ENCODE assay signal across 12 cellular contexts in genomic region chr22:36469094-36469710, GRCh38. TPM values are rescaled to one million over a fixed set of nuclear protein-coding genes. Genes with fewer than 3 reads are reported as not detected.
A peak's percentile ranks its signal among the peaks of the same experiment; 100 is the strongest.
DNase-seq lines count a peak whose midpoint lies in the region; FAIRE-seq and TF ChIP-seq lines count a peak whose summit lies in the region.
"Had no signal": no experiment of that assay in that cellular context is flagged by ENCODE, and none has a peak within 500 bp of the region (broad histone marks: within the 10 kb centered on the region; RNA-seq: fewer than 3 reads in every experiment).

No MANE protein-coding gene starts in this region.

- H3K9ac ChIP-seq in H1 (replicated peaks in 1 of 4; ENCODE audit: extremely low read depth in 1 of 4, low read depth in 3 of 4, low read length in 3 of 4), result no peak overlapping the region; a peak in 1 of 7 replicates

- peaks cover 0 to 3% (median 0%) of the 10 kb centered on the region in 4 experiments; a peak in 1 of 8 replicates for H3K36me3 ChIP-seq in H1 (ENCODE audit: control insufficient read depth in 2 of 4, insufficient read depth in 4 of 4, low read length in 3 of 4)
- H3K36me3 ChIP-seq in muscle layer of duodenum (ENCODE audit: control insufficient read depth in 1 of 2, insufficient read depth in 2 of 2, low read length in 2 of 2), result peaks cover 21 to 33% of the 10 kb centered on the region in 2 donors
- peaks cover 8% of the 10 kb centered on the region for H3K36me3 ChIP-seq in CD4-positive, alpha-beta memory T cell (ENCODE audit: insufficient read depth, low read length)

- no peak overlapping the region for H3K14ac ChIP-seq in H1 (ENCODE audit: insufficient read length)

- 0 out of 2 replicates have a peak overlapping the region, but pooled peaks have one; percentile 17 for H2BK12ac ChIP-seq in H1 (ENCODE audit: low read depth, low read length)

- FAIRE-seq in H1 (lab: Jason Lieb, UNC), result no peak
- FAIRE-seq in urothelium cell line (lab: Jason Lieb, UNC), result peak; percentile 55

- POLR2A ChIA-PET in activated CD4-positive, alpha-beta T cell treated with anti-CD3 and anti-CD28 coated beads, Interleukin-2, amount 10 ng/mL, durations not matched to agents 7 days and 5 days (lab: Charles Lee), result no interaction called here
- POLR2A ChIA-PET in H1 (lab: Charles Lee; ENCODE audit: partially characterized antibody), result interaction anchor here (0.8 to 3.5 kb wide), 9 partner anchors 8 to 140 kb away, joined by 3 to 14 read pairs (median 3); partner anchors contain the start of gene TXN2
- POLR2A ChIA-PET in CD4-positive, alpha-beta memory T cell (lab: Charles Lee; ENCODE audit: partially characterized antibody), result interaction anchor here (1.3 to 2.5 kb wide), 7 partner anchors 64 to 168 kb away, joined by 3 to 22 read pairs (median 8); partner anchors contain the start of gene MYH9

- no peak overlapping the region for H3K4me3 Mint-ChIP-seq in activated CD4-positive, alpha-beta T cell treated with anti-CD3 and anti-CD28 coated beads, Interleukin-2, amount 10 ng/mL, durations not matched to agents 7 days and 5 days
- no peak overlapping the region for H3K4me3 Mint-ChIP-seq in CD4-positive, alpha-beta memory T cell
- H3K4me3 Mint-ChIP-seq: activated CD4-positive, alpha-beta T cell treated with anti-CD3 and anti-CD28 coated beads for 36 hours; T-cell had no signal

- CTCF ChIA-PET in activated CD4-positive, alpha-beta T cell treated with anti-CD3 and anti-CD28 coated beads, Interleukin-2, amount 10 ng/mL, durations not matched to agents 7 days and 5 days (lab: Charles Lee), result interaction anchor here (0.6 to 3.1 kb wide), 11 partner anchors 9 to 191 kb away, joined by 3 to 44 read pairs (median 3); no protein-coding TSS in a partner anchor
- CTCF ChIA-PET in H1 (lab: Charles Lee; ENCODE audit: partially characterized antibody), result interaction anchor here (0.6 to 6.8 kb wide), 27 partner anchors 10 to 265 kb away, joined by 3 to 78 read pairs (median 5); partner anchors contain the start of gene APOL2
- CTCF ChIA-PET in CD4-positive, alpha-beta memory T cell (lab: Charles Lee; ENCODE audit: partially characterized antibody), result interaction anchor here (1.0 to 10.0 kb wide), 17 partner anchors 13 to 274 kb away, joined by 3 to 204 read pairs (median 6); no protein-coding TSS in a partner anchor

- no peak overlapping the region for H2BK15ac ChIP-seq in H1 (ENCODE audit: low read length)

- no peaks in the 10 kb centered on the region for H3K27me3 ChIP-seq in H1 (replicated peaks in 1 of 4; ENCODE audit: control insufficient read depth in 3 of 4, extremely low read depth in 1 of 4, insufficient read depth in 3 of 4, low read length in 3 of 4)
- no peaks in the 10 kb centered on the region for H3K27me3 ChIP-seq in muscle layer of duodenum (ENCODE audit: low read depth, low read length)
- H3K27me3 ChIP-seq in CD4-positive, alpha-beta memory T cell (ENCODE audit: insufficient read depth, low read length), result no peaks in the 10 kb centered on the region

- H3K27ac ChIP-seq in H1 (ENCODE audit: low read depth, low read length), result no peak overlapping the region
- peak overlapping the region; percentile 63 for H3K27ac ChIP-seq in muscle layer of duodenum (ENCODE audit: low read length)
- no peak overlapping the region for H3K27ac ChIP-seq in CD4-positive, alpha-beta memory T cell (ENCODE audit: low read depth, low read length)

- peaks cover 21% of the 10 kb centered on the region for H3K36me3 Mint-ChIP-seq in activated CD4-positive, alpha-beta T cell treated with anti-CD3 and anti-CD28 coated beads, Interleukin-2, amount 10 ng/mL, durations not matched to agents 7 days and 5 days (ENCODE audit: low read depth)
- peaks cover 11 to 18% of the 10 kb centered on the region in 2 donors for H3K36me3 Mint-ChIP-seq in CD4-positive, alpha-beta memory T cell

- no peak overlapping the region for H3K56ac ChIP-seq in H1 (replicated peaks; ENCODE audit: insufficient read length, low read depth, low read length)

- no peaks in the 10 kb centered on the region for H3K23me2 ChIP-seq in H1 (ENCODE audit: low read depth, low read length)

- H3K27me3 Mint-ChIP-seq in activated CD4-positive, alpha-beta T cell treated with anti-CD3 and anti-CD28 coated beads, Interleukin-2, amount 10 ng/mL, durations not matched to agents 7 days and 5 days, result no peaks in the 10 kb centered on the region
- no peaks in the 10 kb centered on the region for H3K27me3 Mint-ChIP-seq in CD4-positive, alpha-beta memory T cell
- H3K27me3 Mint-ChIP-seq: activated CD4-positive, alpha-beta T cell treated with anti-CD3 and anti-CD28 coated beads for 36 hours; activated T-helper 17 cell treated with anti-CD3 and anti-CD28 coated beads, Interleukin-2, amount 50 U/mL, for 72 hours; T-cell had no signal

- no peak overlapping the region for H3K18ac ChIP-seq in H1 (ENCODE audit: extremely low read depth, low read length)

- intact Hi-C loops in CD4-positive, alpha-beta memory T cell (cut with micrococcal nuclease), result no loop called here

- H3K9me3 ChIP-seq in H1 (ENCODE audit: insufficient read depth in 2 of 2, low read depth in 1 of 2, low read length in 1 of 2) (no peaks in the 10 kb centered on the region), muscle layer of duodenum (ENCODE audit: control insufficient read depth in 1 of 2, low read length in 2 of 2) (no peaks in the 10 kb centered on the region)
- no peaks in the 10 kb centered on the region for H3K9me3 ChIP-seq in CD4-positive, alpha-beta memory T cell (ENCODE audit: control insufficient read depth in 1 of 2, low read length in 2 of 2)

- no peak overlapping the region for H3K23ac ChIP-seq in H1 (ENCODE audit: insufficient read length)

- 91% methylated on average over 14 of the region's 14 CpGs; no CpG with 5 or more reads in 1 of the 2 experiments for WGBS in H1 (ENCODE audit: extremely low coverage in 1 of 2, insufficient coverage in 1 of 2, insufficient read length in 1 of 2, insufficient replicate concordance in 2 of 2, low coverage in 1 of 2, low lambda C conversion rate in 2 of 2, missing lambda C conversion rate in 1 of 2), 2 experiments

- H3K27ac Mint-ChIP-seq in activated CD4-positive, alpha-beta T cell treated with anti-CD3 and anti-CD28 coated beads, Interleukin-2, amount 10 ng/mL, durations not matched to agents 7 days and 5 days, result peak overlapping the region; percentile 25
- H3K27ac Mint-ChIP-seq in CD4-positive, alpha-beta memory T cell, result peak overlapping the region in 1 of 7 donors; percentile 29

- H2BK5ac ChIP-seq in H1 (ENCODE audit: low read depth, low read length), result no peak overlapping the region

- peak overlapping the region; percentile 75; the same call in 1 of the 2 replicates for H2AK5ac ChIP-seq in H1 (ENCODE audit: low read depth, low read length)

- no peak for TF ChIP-seq EP300 in H1 (IDR thresholded peaks at IDR 0.05; ENCODE audit: borderline replicate concordance in 1 of 2, low read depth in 2 of 2, low read length in 2 of 2)

- H4K5ac ChIP-seq in H1 (ENCODE audit: insufficient read length, low read depth, low read length), result no peak overlapping the region

- H3K4me2 ChIP-seq in H1 (ENCODE audit: insufficient read depth in 1 of 2, low read depth in 2 of 2, low read length in 2 of 2), result no peak overlapping the region

- no peaks in the 10 kb centered on the region; the same call in 1 of the 2 replicates for H3K79me1 ChIP-seq in H1 (ENCODE audit: low read depth, low read length)

- TF ChIP-seq CTCF in H1 (IDR thresholded peaks at IDR 0.05; ENCODE audit: control extremely low read depth in 1 of 3, insufficient read depth in 1 of 3, low read depth in 1 of 3, low read length in 3 of 3), result no peak

- no peak overlapping the region for H2BK120ac ChIP-seq in H1 (replicated peaks; ENCODE audit: low read depth, low read length)

- H3K4me1 ChIP-seq in H1 (replicated peaks in 1 of 4; ENCODE audit: control insufficient read depth in 3 of 4, insufficient read depth in 4 of 4, low read length in 3 of 4), result peaks cover 0 to 2% (median 0%) of the 10 kb centered on the region in 4 experiments; a peak in 2 of 7 replicates
- H3K4me1 ChIP-seq in muscle layer of duodenum (ENCODE audit: control insufficient read depth in 1 of 2, insufficient read depth in 2 of 2, low read length in 2 of 2), result peaks cover 7 to 37% of the 10 kb centered on the region in 2 donors
- peaks cover 18% of the 10 kb centered on the region for H3K4me1 ChIP-seq in CD4-positive, alpha-beta memory T cell (ENCODE audit: insufficient read depth, low read length)

- no peak for DNase-seq in activated CD4-positive, alpha-beta T cell treated with anti-CD3 and anti-CD28 coated beads, Interleukin-2, amount 10 ng/mL, durations not matched to agents 7 days and 5 days
- no peak for DNase-seq in activated CD4-positive, alpha-beta T cell treated with anti-CD3 and anti-CD28 coated beads, Interleukin-2, amount 50 U/mL, for 1 hour
- DNase-seq in H1 (ENCODE audit: low read depth in 1 of 2, low spot score in 2 of 2) (no peak), urothelium cell line (ENCODE audit: low spot score) (no peak), NCI-H2107 treated with DMSO at 0.1 percent for 48 hours (lab: John Stamatoyannopoulos, UW; ENCODE audit: unreplicated experiment) (no peak), NCI-H82 treated with DMSO at 0.1 percent for 48 hours (lab: John Stamatoyannopoulos, UW; ENCODE audit: unreplicated experiment) (no peak)
- DNase-seq in CD4-positive, alpha-beta memory T cell, result no peak
- DNase-seq: activated CD4-positive, alpha-beta T cell treated with anti-CD3 and anti-CD28 coated beads for 36 hours; retina; T-cell had no signal

- TF ChIP-seq POLR2A in H1 (IDR thresholded peaks at IDR 0.05; ENCODE audit: control extremely low read depth in 1 of 2, low read depth in 2 of 2, low read length in 2 of 2), result no peak

- no peak for TF ChIP-seq RAD21 in H1 (IDR thresholded peaks at IDR 0.05 in 1 of 2, conservative IDR thresholded peaks at IDR 0.05 in 1 of 2; ENCODE audit: low read depth in 2 of 2, low read length in 2 of 2)

- H4K8ac ChIP-seq in H1 (ENCODE audit: extremely low read depth, insufficient read depth, low read length), result no peak overlapping the region

- H4K20me1 ChIP-seq in H1 (replicated peaks in 1 of 2; ENCODE audit: control insufficient read depth in 1 of 2, insufficient read depth in 2 of 2, low read length in 2 of 2), result peaks cover 0 to 2% of the 10 kb centered on the region in 2 experiments

- H3K9me3 Mint-ChIP-seq in activated CD4-positive, alpha-beta T cell treated with anti-CD3 and anti-CD28 coated beads, Interleukin-2, amount 10 ng/mL, durations not matched to agents 7 days and 5 days, result no peaks in the 10 kb centered on the region
- H3K9me3 Mint-ChIP-seq in CD4-positive, alpha-beta memory T cell, result no peaks in the 10 kb centered on the region
- H3K9me3 Mint-ChIP-seq: activated T-helper 17 cell treated with anti-CD3 and anti-CD28 coated beads, Interleukin-2, amount 50 U/mL, for 72 hours; T-cell had no signal

- H3K4me1 Mint-ChIP-seq in activated CD4-positive, alpha-beta T cell treated with anti-CD3 and anti-CD28 coated beads, Interleukin-2, amount 10 ng/mL, durations not matched to agents 7 days and 5 days, result peaks cover 40% of the 10 kb centered on the region
- peaks cover 11 to 28% (median 15%) of the 10 kb centered on the region in 4 donors for H3K4me1 Mint-ChIP-seq in CD4-positive, alpha-beta memory T cell

- H3K4me3 ChIP-seq in H1 (ENCODE audit: extremely low read depth in 1 of 4, insufficient read depth in 2 of 4, low read depth in 3 of 4, low read length in 4 of 4) (no peak overlapping the region), muscle layer of duodenum (ENCODE audit: low read depth in 1 of 2, low read length in 2 of 2) (no peak overlapping the region)
- no peak overlapping the region for H3K4me3 ChIP-seq in CD4-positive, alpha-beta memory T cell (ENCODE audit: low read length in 2 of 2)

- no peaks in the 10 kb centered on the region for H3K79me2 ChIP-seq in H1 (ENCODE audit: control insufficient read depth in 1 of 2, insufficient read depth in 2 of 2, low read length in 2 of 2)

- H2AFZ ChIP-seq in H1 (ENCODE audit: low read length), result no peak overlapping the region

- no peak overlapping the region for H3K4ac ChIP-seq in H1 (replicated peaks; ENCODE audit: insufficient read length, low read depth, low read length)

- H2BK20ac ChIP-seq in H1 (ENCODE audit: low read length), result no peak overlapping the region

- H4K91ac ChIP-seq in H1 (replicated peaks; ENCODE audit: insufficient read length, low read length), result no peak overlapping the region

RNA-seq across cellular contexts. Expression of gene TXN2, which starts 12.2 kb away (rescaled TPM):
- total RNA-seq in activated CD4-positive, alpha-beta T cell treated with anti-CD3 and anti-CD28 coated beads, Interleukin-2, amount 10 ng/mL, durations not matched to agents 7 days and 5 days, result 10 to 100 TPM; 74.3 to 75.5 TPM
- total RNA-seq in H1 (2021; fragmentation: NEBNext Ultra II Directional; extraction: Animal tissue kit (Norgen Biotek cat#: 25700)), result 47.5 and 53.8 TPM in 2 replicates
- 116 and 124 TPM in 2 replicates for polyA plus RNA-seq in H1 (2011; rRNA removed)
- 132 TPM for polyA plus RNA-seq in H1 (2011; cell fraction: cytosol; rRNA removed)
- polyA plus RNA-seq in H1 (2011; cell fraction: nucleus; rRNA removed), result 83.4 TPM
- 60.1 to 78.2 TPM (median 74.1 TPM) in 4 replicates for polyA plus RNA-seq in H1 (2012, experiment 1 of 2)
- 94.0 TPM for polyA plus RNA-seq in H1 (2012, experiment 2 of 2)
- 48.6 TPM for polyA plus RNA-seq in H1 (2013, experiment 1 of 2)
- polyA plus RNA-seq in H1 (2013, experiment 2 of 2), result 47.3 TPM
- 62.2 and 73.6 TPM in 2 replicates for polyA minus RNA-seq in H1 (2011; rRNA and poly(A)+ RNA removed)
- 39.3 TPM for polyA minus RNA-seq in H1 (2011; cell fraction: cytosol; rRNA and poly(A)+ RNA removed)
- polyA minus RNA-seq in H1 (2011; cell fraction: nucleus; rRNA and poly(A)+ RNA removed), result 25.2 TPM
- total RNA-seq in CD4-positive, alpha-beta memory T cell, result 10 to 100 TPM; 33.5 to 34.5 TPM
- 100 to 1,000 TPM; 103 to 148 TPM for polyA plus RNA-seq in CD4-positive, alpha-beta memory T cell

RNA-seq across cellular contexts. Expression of gene FOXRED2, which starts 37.6 kb away (rescaled TPM):
- 10 to 100 TPM; 14.3 to 17.1 TPM for total RNA-seq in activated CD4-positive, alpha-beta T cell treated with anti-CD3 and anti-CD28 coated beads, Interleukin-2, amount 10 ng/mL, durations not matched to agents 7 days and 5 days
- 27.8 and 31.5 TPM in 2 replicates for total RNA-seq in H1 (2021; fragmentation: NEBNext Ultra II Directional; extraction: Animal tissue kit (Norgen Biotek cat#: 25700))
- 11.5 and 17.1 TPM in 2 replicates for polyA plus RNA-seq in H1 (2011; rRNA removed)
- polyA plus RNA-seq in H1 (2011; cell fraction: cytosol; rRNA removed), result 6.6 TPM
- polyA plus RNA-seq in H1 (2011; cell fraction: nucleus; rRNA removed), result 14.6 TPM
- 11.1 to 19.7 TPM (median 14.2 TPM) in 4 replicates for polyA plus RNA-seq in H1 (2012, experiment 1 of 2)
- polyA plus RNA-seq in H1 (2012, experiment 2 of 2), result 15.2 TPM
- polyA plus RNA-seq in H1 (2013, experiment 1 of 2), result 16.3 TPM
- 18.0 TPM for polyA plus RNA-seq in H1 (2013, experiment 2 of 2)
- polyA minus RNA-seq in H1 (2011; rRNA and poly(A)+ RNA removed), result 10.5 and 14.3 TPM in 2 replicates
- 12.0 TPM for polyA minus RNA-seq in H1 (2011; cell fraction: cytosol; rRNA and poly(A)+ RNA removed)
- 13.3 TPM for polyA minus RNA-seq in H1 (2011; cell fraction: nucleus; rRNA and poly(A)+ RNA removed)
- total RNA-seq in CD4-positive, alpha-beta memory T cell, result 1 to 10 TPM; 7.3 to 8.5 TPM
- polyA plus RNA-seq in CD4-positive, alpha-beta memory T cell, result 1 to 10 TPM in 1 of 2 donors, not detected in 1; 2.7 TPM

RNA-seq across cellular contexts. Expression of gene EIF3D, which starts 59.8 kb away (rescaled TPM):
- total RNA-seq in activated CD4-positive, alpha-beta T cell treated with anti-CD3 and anti-CD28 coated beads, Interleukin-2, amount 10 ng/mL, durations not matched to agents 7 days and 5 days, result 100 to 1,000 TPM; 189 to 194 TPM
- 195 and 196 TPM in 2 replicates for total RNA-seq in H1 (2021; fragmentation: NEBNext Ultra II Directional; extraction: Animal tissue kit (Norgen Biotek cat#: 25700))
- 329 and 408 TPM in 2 replicates for polyA plus RNA-seq in H1 (2011; rRNA removed)
- 482 TPM for polyA plus RNA-seq in H1 (2011; cell fraction: cytosol; rRNA removed)
- polyA plus RNA-seq in H1 (2011; cell fraction: nucleus; rRNA removed), result 437 TPM
- polyA plus RNA-seq in H1 (2012, experiment 1 of 2), result 214 to 312 TPM (median 300 TPM) in 4 replicates
- polyA plus RNA-seq in H1 (2012, experiment 2 of 2), result 95.3 TPM
- 142 TPM for polyA plus RNA-seq in H1 (2013, experiment 1 of 2)
- 137 TPM for polyA plus RNA-seq in H1 (2013, experiment 2 of 2)
- 459 and 470 TPM in 2 replicates for polyA minus RNA-seq in H1 (2011; rRNA and poly(A)+ RNA removed)
- polyA minus RNA-seq in H1 (2011; cell fraction: cytosol; rRNA and poly(A)+ RNA removed), result 274 TPM
- 176 TPM for polyA minus RNA-seq in H1 (2011; cell fraction: nucleus; rRNA and poly(A)+ RNA removed)
- total RNA-seq in CD4-positive, alpha-beta memory T cell, result 100 to 1,000 TPM; 222 to 228 TPM
- polyA plus RNA-seq in CD4-positive, alpha-beta memory T cell, result 100 to 1,000 TPM; 137 to 191 TPM
